In genomic region chr3:50112462-50112861, GRCh38 we compare ENCODE assay signal across 15 cellular contexts. TPM values are rescaled to one million over a fixed set of nuclear protein-coding genes. Genes with fewer than 3 reads are reported as not detected.
DNase-seq lines count a peak whose midpoint lies in the region; ATAC-seq, FAIRE-seq and TF ChIP-seq lines count a peak whose summit lies in the region.
"Had no signal": no experiment of that assay in that cellular context is flagged by ENCODE, and none has a peak within 500 bp of the region (broad histone marks: within the 10 kb centered on the region; RNA-seq: fewer than 3 reads in every experiment).

No MANE protein-coding gene starts in this region.

- H3K4me3 ChIP-seq in A549 = no peak overlapping the region
- no peak overlapping the region for H3K4me3 ChIP-seq in right cardiac atrium (ENCODE audit: low read length)
- H3K4me3 ChIP-seq: GM12878, sigmoid colon had no signal

- no peak overlapping the region for H3K4me2 ChIP-seq in A549

- no peak for FAIRE-seq in A549 (lab: Jason Lieb, UNC)
- FAIRE-seq: endothelial cell of umbilical vein, GM12878 had no signal

- TF ChIP-seq POLR2A in A549 (IDR thresholded peaks at IDR 0.05; ENCODE audit: low read length) = no peak

- H3K27ac ChIP-seq in A549 (no peak overlapping the region), right cardiac atrium (ENCODE audit: low read length) (peak overlapping the region; percentile 51)

- H3K27me3 ChIP-seq in right cardiac atrium (ENCODE audit: control insufficient read depth, insufficient read depth) = no peaks in the 10 kb centered on the region
- H3K27me3 ChIP-seq: sigmoid colon had no signal

- no peak for TF ChIP-seq RAD21 in A549 (conservative IDR thresholded peaks at IDR 0.05 in 1 of 2, IDR thresholded peaks at IDR 0.05 in 1 of 2)

- peak in 1 of 2 experiments; percentile 42 for DNase-seq in A549 (ENCODE audit: low read depth in 1 of 2, low spot score in 1 of 2)
- peak; percentile 55 for DNase-seq in COLO668 (lab: John Stamatoyannopoulos, UW; ENCODE audit: unreplicated experiment)
- peak; percentile 75 to 81 for DNase-seq in NCI-H526 (lab: John Stamatoyannopoulos, UW)
- DNase-seq in right cardiac atrium = peak in 1 of 3 donors; percentile 72
- no peak for DNase-seq in stimulated activated CD4-positive, alpha-beta T cell treated with anti-CD3 and anti-CD28 coated beads, Interleukin-12 subunit alpha, Interleukin-12 subunit beta, amount 100 ng/mL, for 4 hours
- no peak for DNase-seq in stimulated activated CD8-positive, alpha-beta memory T cell treated with anti-CD3 and anti-CD28 coated beads, Interleukin-4, amount 100 ng/mL, for 48 hours
- DNase-seq: activated B cell treated with CpG ODN at 0.5 μM for 24 hours; NCI-H1048; stimulated activated naive CD8-positive, alpha-beta T cell treated with anti-CD3 and anti-CD28 coated beads, Interleukin-15, amount 100 ng/mL, for 72 hours; SW 1271 had no signal

- CTCF ChIA-PET in A549 (lab: Yijun Ruan, JAX) = interaction anchor here (2.0 to 4.1 kb wide), 2 partner anchors 9 to 77 kb away, joined by 6 to 23 read pairs; no protein-coding TSS in a partner anchor

- H3K9me3 ChIP-seq in A549 (no peaks in the 10 kb centered on the region), right cardiac atrium (ENCODE audit: control insufficient read depth, low read length) (no peaks in the 10 kb centered on the region)
- H3K9me3 ChIP-seq: sigmoid colon had no signal

- no peak for TF ChIP-seq EP300 in A549 (IDR thresholded peaks at IDR 0.05)

- 100% methylated on average over 3 of the region's 3 CpGs for WGBS in A549 (ENCODE audit: missing lambda C conversion rate)
- 79% methylated on average over 3 of the region's 3 CpGs for WGBS in right cardiac atrium

- ATAC-seq in A549 (peak; percentile 47 to 71; a peak in 4 of 6 replicates), right cardiac atrium (peak; percentile 85 to 93), GM18868 (IDR thresholded peaks at IDR 0.05; ENCODE audit: unreplicated experiment) (no peak), GM19467 (IDR thresholded peaks at IDR 0.05; ENCODE audit: unreplicated experiment) (no peak)
- ATAC-seq: stimulated activated naive CD8-positive, alpha-beta T cell treated with anti-CD3 and anti-CD28 coated beads, Interleukin-15, amount 100 ng/mL, for 72 hours had no signal

- H3K4me1 ChIP-seq in A549 (no peaks in the 10 kb centered on the region), right cardiac atrium (ENCODE audit: control insufficient read depth, insufficient read depth, low read length) (no peaks in the 10 kb centered on the region)
- H3K4me1 ChIP-seq: sigmoid colon had no signal

- POLR2A ChIA-PET in A549 (lab: Yijun Ruan, JAX) = no interaction called here

- intact Hi-C loops in right cardiac atrium (cut with DNase I) = no loop called here

- no peak for TF ChIP-seq CTCF in A549 (IDR thresholded peaks at IDR 0.05)

TF ChIP-seq in A549, 52 proteins besides CTCF, POLR2A, EP300 and RAD21:
- TF ChIP-seq MAZ (IDR thresholded peaks at IDR 0.05; ENCODE audit: borderline replicate concordance, low read depth, low read length) = no peak
- no peak for TF ChIP-seq NPAS2 (CRISPR knock-in tag; IDR thresholded peaks at IDR 0.05; ENCODE audit: borderline replicate concordance)
- no peak for TF ChIP-seq PHF8 (IDR thresholded peaks at IDR 0.05; ENCODE audit: borderline replicate concordance, low read depth)
- TF ChIP-seq USF2 (IDR thresholded peaks at IDR 0.05) = no peak
- TF ChIP-seq CBX8 (IDR thresholded peaks at IDR 0.05) = no peak
- TF ChIP-seq EHF (CRISPR knock-in tag; IDR thresholded peaks at IDR 0.05) = no peak
- no peak for TF ChIP-seq ZNF302 (CRISPR knock-in tag; IDR thresholded peaks at IDR 0.05)
- TF ChIP-seq CHD4 (IDR thresholded peaks at IDR 0.05; ENCODE audit: borderline replicate concordance) = no peak

RNA-seq across cellular contexts. Expression of gene RBM5, which starts 23.7 kb away (rescaled TPM):
- 92.1 and 123 TPM in 2 replicates for polyA plus RNA-seq in A549 (2011; rRNA removed)
- 35.8 and 44.3 TPM in 2 replicates for polyA plus RNA-seq in A549 (2012; cell fraction: cytosol; rRNA removed)
- 89.1 and 137 TPM in 2 replicates for polyA plus RNA-seq in A549 (2012; cell fraction: nucleus; rRNA removed)
- polyA plus RNA-seq in A549 (2017; fragmentation: RNase III; extraction: RNeasy Plus Mini Kit Qiagen cat#74134 plus additional on column Dnase treatment) = 66.3 to 87.3 TPM (median 78.9 TPM) in 3 replicates
- polyA minus RNA-seq in A549 (2011; rRNA and poly(A)+ RNA removed) = 106 and 131 TPM in 2 replicates
- total RNA-seq in right cardiac atrium = 10 to 100 TPM; 67.1 to 83.8 (median 76.6) TPM
- polyA plus RNA-seq in right cardiac atrium = 54.9 TPM

RNA-seq across cellular contexts. Expression of gene SEMA3F, which starts 42.7 kb away (rescaled TPM):
- polyA plus RNA-seq in A549 (2011; rRNA removed) (2.9 and 5.0 TPM in 2 replicates), A549 (2017; fragmentation: RNase III; extraction: RNeasy Plus Mini Kit Qiagen cat#74134 plus additional on column Dnase treatment) (9.0 to 10.6 TPM (median 10.1 TPM) in 3 replicates), right cardiac atrium (10.2 TPM)
- 3.9 and 5.8 TPM in 2 replicates for polyA plus RNA-seq in A549 (2012; cell fraction: cytosol; rRNA removed)
- 7.9 and 11.6 TPM in 2 replicates for polyA plus RNA-seq in A549 (2012; cell fraction: nucleus; rRNA removed)
- polyA minus RNA-seq in A549 (2011; rRNA and poly(A)+ RNA removed) = 8.6 and 8.9 TPM in 2 replicates
- total RNA-seq in right cardiac atrium = 10 to 100 TPM in 2 of 4 donors, 1 to 10 TPM in 2; 7.3 to 15.2 (median 9.4) TPM
- total RNA-seq: activated B cell treated with CpG ODN at 0.5 μM for 24 hours had no signal

Comparison
In these comparisons a context has a peak if more than half of its experiments do, and no peak if none do; other contexts are left out.
1. ATAC-seq: peak in A549 (2 of 2) and right cardiac atrium (2 of 2); none in GM18868 (single experiment) and GM19467 (single experiment).
2. DNase-seq: peak in COLO668 (single experiment) and NCI-H526 (2 of 2); none in stimulated activated CD4-positive, alpha-beta T cell treated with anti-CD3 and anti-CD28 coated beads, Interleukin-12 subunit alpha, Interleukin-12 subunit beta, amount 100 ng/mL, for 4 hours (single experiment) and stimulated activated CD8-positive, alpha-beta memory T cell treated with anti-CD3 and anti-CD28 coated beads, Interleukin-4, amount 100 ng/mL, for 48 hours (single experiment).